14 cellular contexts compared by ENCODE assay signal in genomic region chr16:89845417-89845816, GRCh38. TPM values are rescaled to one million over a fixed set of nuclear protein-coding genes. Genes with fewer than 3 reads are reported as not detected.
A peak's percentile ranks its signal among the peaks of the same experiment; 100 is the strongest.
DNase-seq lines count a peak whose midpoint lies in the region; ATAC-seq, FAIRE-seq and TF ChIP-seq lines count a peak whose summit lies in the region.
"Had no signal": no experiment of that assay in that cellular context is flagged by ENCODE, and none has a peak within 500 bp of the region (broad histone marks: within the 10 kb centered on the region; RNA-seq: fewer than 3 reads in every experiment).

No MANE protein-coding gene starts in this region.

- in situ Hi-C loops in GM12878 (cut with MboI): no loop called here

- H3K9ac ChIP-seq in OCI-LY1 (ENCODE audit: low read length): no peak overlapping the region
- no peak overlapping the region for H3K9ac ChIP-seq in GM12878 (ENCODE audit: control insufficient read depth, insufficient read depth, low read length)

- intact Hi-C loops in GM12878 (cut with micrococcal nuclease; ENCODE audit: unreplicated experiment): no loop called here

- peaks cover 3% of the 10 kb centered on the region for H3K36me3 Mint-ChIP-seq in activated CD8-positive, alpha-beta memory T cell treated with anti-CD3 and anti-CD28 coated beads, Interleukin-2, amount 10 ng/mL, durations not matched to agents 7 days and 5 days
- H3K36me3 Mint-ChIP-seq: activated naive CD8-positive, alpha-beta T cell had no signal

- H3K4me1 Mint-ChIP-seq in activated CD8-positive, alpha-beta memory T cell treated with anti-CD3 and anti-CD28 coated beads, Interleukin-2, amount 10 ng/mL, durations not matched to agents 7 days and 5 days: peaks cover 29% of the 10 kb centered on the region
- peaks cover 32% of the 10 kb centered on the region for H3K4me1 Mint-ChIP-seq in stimulated activated naive CD8-positive, alpha-beta T cell treated with anti-CD3 and anti-CD28 coated beads, Interleukin-15, amount 100 ng/mL, for 72 hours

- BruUV-seq in GM12878 (replicated peaks; lab: Mats Ljungman, UMichigan): no TSS peak

- H3K4me3 Mint-ChIP-seq in activated CD8-positive, alpha-beta memory T cell treated with anti-CD3 and anti-CD28 coated beads, Interleukin-2, amount 10 ng/mL, durations not matched to agents 7 days and 5 days: no peak overlapping the region
- peak overlapping the region; percentile 48 to 53 for H3K4me3 Mint-ChIP-seq in stimulated activated naive CD8-positive, alpha-beta T cell treated with anti-CD3 and anti-CD28 coated beads, Interleukin-15, amount 100 ng/mL, for 72 hours

- H3K4me2 ChIP-seq in OCI-LY1 (ENCODE audit: low read length) (peak overlapping the region; percentile 38), GM12878 (ENCODE audit: control insufficient read depth, insufficient read depth) (peak overlapping the region; percentile 71)

- DNase-seq in activated CD8-positive, alpha-beta memory T cell treated with anti-CD3 and anti-CD28 coated beads, Interleukin-2, amount 10 ng/mL, durations not matched to agents 7 days and 5 days: peak; percentile 63
- no peak for DNase-seq in activated CD8-positive, alpha-beta memory T cell treated with anti-CD3 and anti-CD28 coated beads, Interleukin-2, amount 50 U/mL, for 4 hours
- DNase-seq in GM12878 (ENCODE audit: low read depth, low spot score) (no peak), cortex of kidney (lab: John Stamatoyannopoulos, UW) (no peak)
- peak in 1 of 2 donors; percentile 42 for DNase-seq in stimulated activated naive CD8-positive, alpha-beta T cell treated with anti-CD3 and anti-CD28 coated beads, Interleukin-15, amount 100 ng/mL, for 72 hours
- DNase-seq: NCI-H2107, NCI-H748 treated with DMSO at 0.1 percent for 48 hours, psoas muscle had no signal

- TF ChIP-seq RAD21 in GM12878 (IDR thresholded peaks at IDR 0.05; ENCODE audit: insufficient read depth, low read depth, low read length): no peak

- H3K9me3 Mint-ChIP-seq in activated CD8-positive, alpha-beta memory T cell treated with anti-CD3 and anti-CD28 coated beads, Interleukin-2, amount 10 ng/mL, durations not matched to agents 7 days and 5 days (ENCODE audit: low read depth): no peaks in the 10 kb centered on the region
- H3K9me3 Mint-ChIP-seq in stimulated activated naive CD8-positive, alpha-beta T cell treated with anti-CD3 and anti-CD28 coated beads, Interleukin-15, amount 100 ng/mL, for 72 hours: no peaks in the 10 kb centered on the region

- H3K27ac Mint-ChIP-seq in activated CD8-positive, alpha-beta memory T cell treated with anti-CD3 and anti-CD28 coated beads, Interleukin-2, amount 10 ng/mL, durations not matched to agents 7 days and 5 days: no peak overlapping the region
- H3K27ac Mint-ChIP-seq in stimulated activated naive CD8-positive, alpha-beta T cell treated with anti-CD3 and anti-CD28 coated beads, Interleukin-15, amount 100 ng/mL, for 72 hours: peak overlapping the region in 1 of 2 donors; percentile 52
- H3K27ac Mint-ChIP-seq: activated naive CD8-positive, alpha-beta T cell had no signal

- H3K9me3 ChIP-seq in OCI-LY1 (ENCODE audit: low read length): no peaks in the 10 kb centered on the region
- no peaks in the 10 kb centered on the region for H3K9me3 ChIP-seq in GM12878 (replicated peaks; ENCODE audit: control insufficient read depth, insufficient read depth, low read length)
- H3K9me3 ChIP-seq: psoas muscle had no signal

- peak; percentile 41 for FAIRE-seq in GM12878 (lab: Jason Lieb, UNC)

- SMC1A ChIA-PET in GM12878 (lab: Charles Lee; ENCODE audit: uncharacterized antibody, unreplicated experiment): interaction anchor here (0.5 kb wide), 1 partner anchor 272 kb away, joined by 3 read pairs; no protein-coding TSS in a partner anchor

- RAD21 ChIA-PET in GM12878 (lab: Charles Lee; ENCODE audit: unreplicated experiment): no interaction called here

- TF ChIP-seq CTCF in OCI-LY1 (IDR thresholded peaks at IDR 0.05; ENCODE audit: low read length) (peak; percentile 23; the same call in 1 of the 2 replicates), GM12878 (IDR thresholded peaks at IDR 0.05 in 2 of 3, conservative IDR thresholded peaks at IDR 0.05 in 1 of 3; ENCODE audit: control insufficient read depth in 2 of 3, extremely low read depth in 1 of 3, insufficient read depth in 1 of 3, low read depth in 3 of 3, low read length in 3 of 3) (peak in 1 of 3 experiments; percentile 4; a peak in 1 of 6 replicates)

- H3K27me3 Mint-ChIP-seq in activated CD8-positive, alpha-beta memory T cell treated with anti-CD3 and anti-CD28 coated beads, Interleukin-2, amount 10 ng/mL, durations not matched to agents 7 days and 5 days: peaks cover 38% of the 10 kb centered on the region
- H3K27me3 Mint-ChIP-seq in stimulated activated naive CD8-positive, alpha-beta T cell treated with anti-CD3 and anti-CD28 coated beads, Interleukin-15, amount 100 ng/mL, for 72 hours: no peaks in the 10 kb centered on the region
- H3K27me3 Mint-ChIP-seq: activated naive CD8-positive, alpha-beta T cell had no signal

- CTCF ChIA-PET in activated CD8-positive, alpha-beta memory T cell treated with anti-CD3 and anti-CD28 coated beads, Interleukin-2, amount 10 ng/mL, durations not matched to agents 7 days and 5 days (lab: Charles Lee): interaction anchor here (1.2 to 6.0 kb wide), 2 partner anchors 15 to 140 kb away, joined by 3 to 32 read pairs; no protein-coding TSS in a partner anchor
- CTCF ChIA-PET in GM12878 (lab: Yijun Ruan, JAX): interaction anchor here (0.6 to 1.2 kb wide), 2 partner anchors 37 to 52 kb away, joined by 3 read pairs; no protein-coding TSS in a partner anchor

- H3K4me3 ChIP-seq in OCI-LY1 (ENCODE audit: low read depth, low read length, poor library complexity, severe bottlenecking) (no peak overlapping the region), GM12878 (no peak overlapping the region)
- H3K4me3 ChIP-seq: cardiac muscle cell, psoas muscle had no signal

- no peak for TF ChIP-seq EP300 in GM12878 (IDR thresholded peaks at IDR 0.05; ENCODE audit: borderline replicate concordance in 1 of 2, control insufficient read depth in 1 of 2, low read depth in 2 of 2, low read length in 2 of 2)

- H3K27me3 ChIP-seq in OCI-LY1 (ENCODE audit: insufficient read depth, low read length): no peaks in the 10 kb centered on the region
- H3K27me3 ChIP-seq in GM12878 (replicated peaks in 1 of 2; ENCODE audit: control insufficient read depth in 2 of 2, insufficient read depth in 2 of 2, low read length in 1 of 2): no peaks in the 10 kb centered on the region
- H3K27me3 ChIP-seq: cardiac muscle cell had no signal

- H2AFZ ChIP-seq in OCI-LY1 (ENCODE audit: low read length): no peak overlapping the region
- peak overlapping the region; percentile 28; the same call in 1 of the 2 replicates for H2AFZ ChIP-seq in GM12878 (ENCODE audit: control insufficient read depth, low read depth, low read length)

- H4K20me1 ChIP-seq in OCI-LY1 (ENCODE audit: insufficient read depth, low read length) (no peaks in the 10 kb centered on the region), GM12878 (ENCODE audit: control insufficient read depth, insufficient read depth) (no peaks in the 10 kb centered on the region)

- H3K27ac ChIP-seq in OCI-LY1 (ENCODE audit: low read depth, low read length, poor library complexity, severe bottlenecking): peak overlapping the region; percentile 8
- H3K27ac ChIP-seq in GM12878 (ENCODE audit: control insufficient read depth, insufficient read depth): no peak overlapping the region
- H3K27ac ChIP-seq: cardiac muscle cell, psoas muscle had no signal

- no peak for TF ChIP-seq POLR2A in GM12878 (IDR thresholded peaks at IDR 0.05; ENCODE audit: low read depth, low read length)

- ATAC-seq in activated CD8-positive, alpha-beta memory T cell treated with anti-CD3 and anti-CD28 coated beads, Interleukin-2, amount 10 ng/mL, durations not matched to agents 7 days and 5 days: peak; percentile 32
- ATAC-seq in GM12878 (peak; percentile 65), HG03378 (IDR thresholded peaks at IDR 0.05; ENCODE audit: unreplicated experiment) (no peak), HG02759 (IDR thresholded peaks at IDR 0.05; ENCODE audit: unreplicated experiment) (no peak)
- peak; percentile 73 for ATAC-seq in stimulated activated naive CD8-positive, alpha-beta T cell treated with anti-CD3 and anti-CD28 coated beads, Interleukin-15, amount 100 ng/mL, for 72 hours
- ATAC-seq: left lobe of liver, psoas muscle had no signal

- H3K36me3 ChIP-seq in OCI-LY1 (ENCODE audit: insufficient read depth, low read length) (no peaks in the 10 kb centered on the region), GM12878 (ENCODE audit: control insufficient read depth in 2 of 2, insufficient read depth in 2 of 2, low read length in 1 of 2) (no peaks in the 10 kb centered on the region)
- H3K36me3 ChIP-seq: cardiac muscle cell had no signal

- POLR2A ChIA-PET in GM12878 (lab: Charles Lee): no interaction called here

- no peaks in the 10 kb centered on the region for H3F3A ChIP-seq in OCI-LY1 (ENCODE audit: insufficient read depth, low read length)

- peaks cover 27% of the 10 kb centered on the region for H3K4me1 ChIP-seq in OCI-LY1 (ENCODE audit: insufficient read depth, low read length, severe bottlenecking)
- peaks cover 3% of the 10 kb centered on the region for H3K4me1 ChIP-seq in GM12878 (ENCODE audit: control insufficient read depth, insufficient read depth, low read length)
- H3K4me1 ChIP-seq: psoas muscle had no signal

- 2% methylated on average over 13 of the region's 13 CpGs for WGBS in GM12878 (ENCODE audit: insufficient coverage, insufficient replicate concordance, low lambda C conversion rate, missing lambda C conversion rate)

- H3K9me2 ChIP-seq in OCI-LY1 (ENCODE audit: low read depth, low read length): no peaks in the 10 kb centered on the region

- H3K79me2 ChIP-seq in OCI-LY1 (ENCODE audit: insufficient read depth, low read length) (no peaks in the 10 kb centered on the region), GM12878 (ENCODE audit: control insufficient read depth, insufficient read depth, low read length) (no peaks in the 10 kb centered on the region)

RNA-seq across cellular contexts. Expression of gene SPIRE2, which starts 17.1 kb away (rescaled TPM):
- under 1 TPM; 0.44 to 0.80 TPM for total RNA-seq in activated CD8-positive, alpha-beta memory T cell treated with anti-CD3 and anti-CD28 coated beads, Interleukin-2, amount 10 ng/mL, durations not matched to agents 7 days and 5 days
- 0.64 and 1.8 TPM in 2 replicates for total RNA-seq in GM12878 (2013; cell fraction: nucleolus; rRNA removed)
- total RNA-seq in GM12878 (2014; rRNA removed) (0.05 and 0.23 TPM in 2 replicates), GM12878 (2014; rRNA removed; fragmentation: Illumina TruSeq; extraction: Trizol) (0.27 and 0.32 TPM in 2 replicates), GM12878 (2021) (0.35 and 0.64 TPM in 2 replicates)
- polyA plus RNA-seq in GM12878 (2011; ENCODE audit: low read depth): not detected
- polyA plus RNA-seq in GM12878 (2011; rRNA removed) (0.04 TPM in 1 of 2 replicates, not detected in the other), GM12878 (2014; fragmentation: Illumina TruSeq; extraction: Trizol) (0.46 and 0.52 TPM in 2 replicates), GM12878 (2014; fragmentation: Nextera tagmentation; extraction: Ambion mirVana) (under 1 TPM; 0.03 to 0.18 TPM), GM12878 (2014; rRNA removed) (0.05 and 0.28 TPM in 2 replicates), GM12878 (2016; fragmentation: Nextera tagmentation; extraction: Ambion mirVana) (under 1 TPM in 1 of 2 experiments, not detected in 1; 0.56 TPM)
- polyA plus RNA-seq in GM12878 (2011; cell fraction: cytosol; rRNA removed): 0.10 TPM in 1 of 2 replicates, not detected in the other
- polyA plus RNA-seq in GM12878 (2011; cell fraction: nucleus; rRNA removed): 0.37 TPM in 2 replicates
- polyA plus RNA-seq in GM12878 (2012): 0.15 and 0.17 TPM in 2 replicates
- polyA minus RNA-seq in GM12878 (2011; rRNA and poly(A)+ RNA removed): 0.67 TPM in 1 of 2 replicates, not detected in the other
- polyA minus RNA-seq in GM12878 (2011; cell fraction: cytosol; rRNA and poly(A)+ RNA removed): 0.40 and 1.2 TPM in 2 replicates
- polyA minus RNA-seq in GM12878 (2011; cell fraction: nucleus; rRNA and poly(A)+ RNA removed): 0.12 and 0.67 TPM in 2 replicates

RNA-seq across cellular contexts. Expression of gene TCF25, which starts 28.0 kb away (rescaled TPM):
- 100 to 1,000 TPM; 181 to 216 TPM for total RNA-seq in activated CD8-positive, alpha-beta memory T cell treated with anti-CD3 and anti-CD28 coated beads, Interleukin-2, amount 10 ng/mL, durations not matched to agents 7 days and 5 days
- 211 and 247 TPM in 2 replicates for total RNA-seq in GM12878 (2013; cell fraction: nucleolus; rRNA removed)
- 92.1 and 102 TPM in 2 replicates for total RNA-seq in GM12878 (2014; rRNA removed)
- total RNA-seq in GM12878 (2014; rRNA removed; fragmentation: Illumina TruSeq; extraction: Trizol): 47.1 and 52.7 TPM in 2 replicates
- total RNA-seq in GM12878 (2021): 110 and 130 TPM in 2 replicates
- 79.7 TPM for polyA plus RNA-seq in GM12878 (2011; ENCODE audit: low read depth)
- polyA plus RNA-seq in GM12878 (2011; rRNA removed): 70.2 and 87.7 TPM in 2 replicates
- polyA plus RNA-seq in GM12878 (2011; cell fraction: cytosol; rRNA removed): 92.9 and 118 TPM in 2 replicates
- 274 and 357 TPM in 2 replicates for polyA plus RNA-seq in GM12878 (2011; cell fraction: nucleus; rRNA removed)
- polyA plus RNA-seq in GM12878 (2012): 148 and 213 TPM in 2 replicates
- polyA plus RNA-seq in GM12878 (2014; fragmentation: Illumina TruSeq; extraction: Trizol): 42.7 and 82.1 TPM in 2 replicates
- 10 to 100 TPM in 1 of 2 experiments, 1 to 10 TPM in 1; 8.4 to 22.5 TPM for polyA plus RNA-seq in GM12878 (2014; fragmentation: Nextera tagmentation; extraction: Ambion mirVana)
- 119 and 124 TPM in 2 replicates for polyA plus RNA-seq in GM12878 (2014; rRNA removed)
- 10 to 100 TPM; 91.1 to 96.6 TPM for polyA plus RNA-seq in GM12878 (2016; fragmentation: Nextera tagmentation; extraction: Ambion mirVana)
- 51.9 and 78.2 TPM in 2 replicates for polyA minus RNA-seq in GM12878 (2011; rRNA and poly(A)+ RNA removed)
- polyA minus RNA-seq in GM12878 (2011; cell fraction: cytosol; rRNA and poly(A)+ RNA removed): 28.9 and 36.4 TPM in 2 replicates
- polyA minus RNA-seq in GM12878 (2011; cell fraction: nucleus; rRNA and poly(A)+ RNA removed): 46.1 and 78.6 TPM in 2 replicates

RNA-seq across cellular contexts. Expression of gene FANCA, which starts 29.0 kb away (rescaled TPM):
- 100 to 1,000 TPM; 135 to 202 TPM for total RNA-seq in activated CD8-positive, alpha-beta memory T cell treated with anti-CD3 and anti-CD28 coated beads, Interleukin-2, amount 10 ng/mL, durations not matched to agents 7 days and 5 days
- 206 and 230 TPM in 2 replicates for total RNA-seq in GM12878 (2013; cell fraction: nucleolus; rRNA removed)
- total RNA-seq in GM12878 (2014; rRNA removed) (46.8 and 57.7 TPM in 2 replicates), GM12878 (2014; rRNA removed; fragmentation: Illumina TruSeq; extraction: Trizol) (32.0 and 32.1 TPM in 2 replicates), GM12878 (2021) (64.3 and 84.5 TPM in 2 replicates)
- polyA plus RNA-seq in GM12878 (2011; ENCODE audit: low read depth): 19.4 TPM
- polyA plus RNA-seq in GM12878 (2011; rRNA removed) (35.5 and 57.6 TPM in 2 replicates), GM12878 (2014; fragmentation: Illumina TruSeq; extraction: Trizol) (30.6 and 54.3 TPM in 2 replicates), GM12878 (2014; fragmentation: Nextera tagmentation; extraction: Ambion mirVana) (1 to 10 TPM; 4.7 to 6.9 TPM), GM12878 (2014; rRNA removed) (79.6 and 95.9 TPM in 2 replicates), GM12878 (2016; fragmentation: Nextera tagmentation; extraction: Ambion mirVana) (10 to 100 TPM; 50.4 to 53.4 TPM)
- polyA plus RNA-seq in GM12878 (2011; cell fraction: cytosol; rRNA removed): 58.6 and 71.9 TPM in 2 replicates
- 314 and 366 TPM in 2 replicates for polyA plus RNA-seq in GM12878 (2011; cell fraction: nucleus; rRNA removed)
- polyA plus RNA-seq in GM12878 (2012): 28.7 and 32.6 TPM in 2 replicates
- polyA minus RNA-seq in GM12878 (2011; rRNA and poly(A)+ RNA removed): 86.9 and 95.3 TPM in 2 replicates
- polyA minus RNA-seq in GM12878 (2011; cell fraction: cytosol; rRNA and poly(A)+ RNA removed): 32.7 and 34.4 TPM in 2 replicates
- 98.0 and 181 TPM in 2 replicates for polyA minus RNA-seq in GM12878 (2011; cell fraction: nucleus; rRNA and poly(A)+ RNA removed)

Comparison
In these comparisons a context has a peak if more than half of its experiments do, and no peak if none do; other contexts are left out.
1. ATAC-seq: peak in activated CD8-positive, alpha-beta memory T cell treated with anti-CD3 and anti-CD28 coated beads, Interleukin-2, amount 10 ng/mL, durations not matched to agents 7 days and 5 days (single experiment), GM12878 (single experiment) and stimulated activated naive CD8-positive, alpha-beta T cell treated with anti-CD3 and anti-CD28 coated beads, Interleukin-15, amount 100 ng/mL, for 72 hours (single experiment); none in HG03378 (single experiment) and HG02759 (single experiment).